ENCODE assay signal across 8 cellular contexts in the genomic region with DNA sequence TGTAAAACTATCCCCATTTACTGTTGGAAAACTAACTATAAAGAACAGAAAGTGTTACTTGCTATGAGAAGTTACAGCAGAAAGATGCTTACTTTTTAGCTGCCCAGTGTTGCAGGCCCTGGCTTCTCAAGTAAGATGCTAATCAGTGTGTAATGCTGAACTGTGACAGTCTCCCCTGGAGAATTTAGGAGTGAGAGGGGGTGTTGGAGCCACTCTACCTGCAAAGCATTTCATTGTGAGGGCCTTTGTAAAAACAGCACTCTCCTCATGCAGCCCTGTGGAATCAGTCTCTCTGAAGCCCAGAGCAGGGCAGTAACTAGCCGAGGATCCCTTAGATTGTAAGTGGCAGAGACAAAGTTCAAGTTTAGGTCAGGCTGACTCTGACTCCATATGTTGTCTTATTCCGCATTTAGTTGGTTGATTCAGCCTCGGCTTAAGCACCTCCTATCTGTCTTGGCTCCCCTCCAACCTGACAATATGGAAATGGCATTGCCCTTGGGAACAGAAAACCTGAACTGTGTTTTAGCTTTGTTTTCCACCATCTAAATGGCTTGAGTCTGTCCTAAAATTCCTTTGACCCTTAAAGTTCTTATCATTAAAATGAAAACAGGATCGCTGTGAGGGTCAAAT.
DNase-seq lines count a peak whose midpoint lies in the region; ATAC-seq and TF ChIP-seq lines count a peak whose summit lies in the region.

No MANE protein-coding gene starts in this region.

- H3K27ac ChIP-seq in CD8-positive, alpha-beta T cell (ENCODE audit: low read depth, low read length) = no peak overlapping the region

- H3K27me3 ChIP-seq in CD8-positive, alpha-beta T cell (ENCODE audit: insufficient read depth, low read length) = no peaks in the 10 kb centered on the region

- no peak overlapping the region for H3K4me3 Mint-ChIP-seq in CD8-positive, alpha-beta T cell

- H3K36me3 ChIP-seq in CD8-positive, alpha-beta T cell (ENCODE audit: insufficient read depth, low read length) = peaks cover 30% of the 10 kb centered on the region

- in situ Hi-C loops in G401 (cut with HindIII; ENCODE audit: low sequenced_read_pairs) = no loop called here

- H3K27ac Mint-ChIP-seq in CD8-positive, alpha-beta T cell = peak overlapping the region; percentile 97
- peak overlapping the region; percentile 90 to 98 for H3K27ac Mint-ChIP-seq in activated naive CD4-positive, alpha-beta T cell treated with anti-CD3 and anti-CD28 coated beads, Interleukin-2, amount 50 U/mL, for 72 hours

- DNase-seq in CD8-positive, alpha-beta T cell = peak in 1 of 7 experiments; percentile 39
- DNase-seq in MV-4-11 (lab: John Stamatoyannopoulos, UW) (peak; percentile 76), iPS-NIHi11 (ENCODE audit: low spot score) (peak; percentile 26), activated gamma-delta T cell (lab: John Stamatoyannopoulos, UW) (no peak), G401 (ENCODE audit: low spot score) (no peak)
- no peak for DNase-seq in activated naive CD4-positive, alpha-beta T cell treated with anti-CD3 and anti-CD28 coated beads, Interleukin-2, amount 50 U/mL, for 72 hours (ENCODE audit: low spot score in 2 of 2)
- DNase-seq in activated CD4-positive, CD25-positive, alpha-beta regulatory T cell (lab: John Stamatoyannopoulos, UW) = no peak

- peaks cover 8% of the 10 kb centered on the region for H3K9me3 Mint-ChIP-seq in CD8-positive, alpha-beta T cell
- peaks cover 0 to 6% of the 10 kb centered on the region in 2 donors for H3K9me3 Mint-ChIP-seq in activated naive CD4-positive, alpha-beta T cell treated with anti-CD3 and anti-CD28 coated beads, Interleukin-2, amount 50 U/mL, for 72 hours

- intact Hi-C loops in CD8-positive, alpha-beta T cell (cut with DNase I, micrococcal nuclease) = loop anchor here (5.0 to 10.0 kb wide), 4 partner anchors 40 to 662 kb away; no protein-coding TSS in a partner anchor

- POLR2A ChIA-PET in CD8-positive, alpha-beta T cell (lab: Charles Lee) = no interaction called here

- peaks cover 70% of the 10 kb centered on the region for H3K4me1 Mint-ChIP-seq in CD8-positive, alpha-beta T cell (ENCODE audit: low read depth)

- peaks cover 96% of the 10 kb centered on the region for H3K36me3 Mint-ChIP-seq in CD8-positive, alpha-beta T cell
- H3K36me3 Mint-ChIP-seq in activated naive CD4-positive, alpha-beta T cell treated with anti-CD3 and anti-CD28 coated beads, Interleukin-2, amount 50 U/mL, for 72 hours = peaks cover 47 to 69% of the 10 kb centered on the region in 2 donors

- CTCF ChIA-PET in CD8-positive, alpha-beta T cell (lab: Charles Lee) = interaction anchor here (0.7 to 4.3 kb wide), 10 partner anchors 9 to 379 kb away, joined by 3 to 40 read pairs (median 4); no protein-coding TSS in a partner anchor

- H3K9me3 ChIP-seq in CD8-positive, alpha-beta T cell (ENCODE audit: low read length) = no peaks in the 10 kb centered on the region

- H3K27me3 Mint-ChIP-seq in CD8-positive, alpha-beta T cell (ENCODE audit: low read depth) = no peaks in the 10 kb centered on the region

- H3K4me3 ChIP-seq in CD8-positive, alpha-beta T cell (ENCODE audit: low read depth, low read length) = no peak overlapping the region

- TF ChIP-seq CTCF in CD8-positive, alpha-beta T cell (IDR thresholded peaks at IDR 0.05) = no peak

- peaks cover 28% of the 10 kb centered on the region for H3K4me1 ChIP-seq in CD8-positive, alpha-beta T cell (ENCODE audit: insufficient read depth, low read length)

- ATAC-seq in CD8-positive, alpha-beta T cell = no peak
- no peak for ATAC-seq in activated naive CD4-positive, alpha-beta T cell treated with anti-CD3 and anti-CD28 coated beads, Interleukin-2, amount 50 U/mL, for 72 hours
- ATAC-seq in GM18858 (IDR thresholded peaks at IDR 0.05; ENCODE audit: unreplicated experiment) = no peak

Comparison
In these comparisons a context has a peak if more than half of its experiments do, and no peak if none do; other contexts are left out.
1. DNase-seq: peak in MV-4-11 (single experiment) and iPS-NIHi11 (single experiment); none in activated naive CD4-positive, alpha-beta T cell treated with anti-CD3 and anti-CD28 coated beads, Interleukin-2, amount 50 U/mL, for 72 hours (0 of 2), activated gamma-delta T cell (single experiment), activated CD4-positive, CD25-positive, alpha-beta regulatory T cell (0 of 4) and G401 (single experiment).